Comparison of ENCODE assay signal across 15 cellular contexts in the genomic region with DNA sequence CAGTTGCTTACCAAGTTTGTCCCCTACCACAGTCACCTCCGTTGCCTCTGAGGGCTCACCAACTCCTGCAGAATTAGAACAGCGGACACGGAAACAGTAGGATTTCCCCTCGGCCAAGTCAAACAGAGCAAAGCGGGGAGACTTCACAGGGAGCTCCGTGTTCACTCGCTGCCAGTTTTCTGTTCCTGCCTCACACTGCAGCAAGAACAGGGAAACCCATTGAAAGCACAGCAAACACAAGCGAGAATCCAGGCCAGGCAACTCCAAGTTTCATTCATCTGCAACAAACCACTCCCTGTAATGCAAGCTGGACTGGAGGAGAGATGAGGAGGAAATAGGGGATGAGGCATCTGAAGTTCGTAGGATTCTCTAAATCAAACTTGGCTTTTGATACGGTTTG.
"Had no signal": no experiment of that assay in that cellular context is flagged by ENCODE, and none has a peak within 500 bp of the region (broad histone marks: within the 10 kb centered on the region; RNA-seq: fewer than 3 reads in every experiment).

No MANE protein-coding gene starts in this region.

- ATAC-seq: activated CD4-positive, CD25-positive, alpha-beta regulatory T cell treated with anti-CD3 and anti-CD28 coated beads, Interleukin-2, amount 50 U/mL, for 24 hours; activated T-helper 17 cell treated with anti-CD3 and anti-CD28 coated beads, Interleukin-2, amount 50 U/mL, for 72 hours; left lung; natural killer cell treated with Interleukin-12 subunit alpha and Interleukin-12 subunit beta and Interleukin-15 and Interleukin-18, amount 100 ng/mL, for 72 hours; pancreas; stimulated activated effector memory CD8-positive, alpha-beta T cell treated with anti-CD3 and anti-CD28 coated beads, Interleukin-12 subunit alpha, Interleukin-12 subunit beta, amount 100 ng/mL, for 72 hours had no signal

- H3K27me3 ChIP-seq: left lung, pancreas, tibial nerve had no signal

- H3K9me3 ChIP-seq: left lung, pancreas, tibial nerve had no signal

- DNase-seq: activated CD4-positive, alpha-beta T cell treated with anti-CD3 and anti-CD28 coated beads, Interleukin-2, amount 50 U/mL, for 4 hours; activated naive CD4-positive, alpha-beta T cell treated with Interleukin-2 at 50 U/mL for 16 hours; activated T-cell treated with anti-CD3 and anti-CD28 coated beads for 4 hours; aorta; effector memory CD4-positive, alpha-beta T cell; foreskin melanocyte; left lung; mesendoderm; pancreas had no signal

- H3K4me1 ChIP-seq: left lung, tibial nerve had no signal

- H3K27ac ChIP-seq: left lung, pancreas had no signal

- H3K36me3 ChIP-seq: left lung, pancreas, tibial nerve had no signal

- H3K4me1 Mint-ChIP-seq: activated T-helper 17 cell treated with anti-CD3 and anti-CD28 coated beads, Interleukin-2, amount 50 U/mL, for 72 hours; stimulated activated effector memory CD8-positive, alpha-beta T cell treated with anti-CD3 and anti-CD28 coated beads, Interleukin-12 subunit alpha, Interleukin-12 subunit beta, amount 100 ng/mL, for 72 hours had no signal

- H3K27me3 Mint-ChIP-seq: natural killer cell treated with Interleukin-12 subunit alpha and Interleukin-12 subunit beta and Interleukin-15 and Interleukin-18, amount 100 ng/mL, for 72 hours had no signal

- H3K4me3 Mint-ChIP-seq: activated T-helper 17 cell treated with anti-CD3 and anti-CD28 coated beads, Interleukin-2, amount 50 U/mL, for 72 hours; natural killer cell treated with Interleukin-12 subunit alpha and Interleukin-12 subunit beta and Interleukin-15 and Interleukin-18, amount 100 ng/mL, for 72 hours; stimulated activated effector memory CD8-positive, alpha-beta T cell treated with anti-CD3 and anti-CD28 coated beads, Interleukin-12 subunit alpha, Interleukin-12 subunit beta, amount 100 ng/mL, for 72 hours had no signal

- H3K27ac Mint-ChIP-seq: activated T-helper 17 cell treated with anti-CD3 and anti-CD28 coated beads, Interleukin-2, amount 50 U/mL, for 72 hours; natural killer cell treated with Interleukin-12 subunit alpha and Interleukin-12 subunit beta and Interleukin-15 and Interleukin-18, amount 100 ng/mL, for 72 hours; stimulated activated effector memory CD8-positive, alpha-beta T cell treated with anti-CD3 and anti-CD28 coated beads, Interleukin-12 subunit alpha, Interleukin-12 subunit beta, amount 100 ng/mL, for 72 hours had no signal

- H3K9me3 Mint-ChIP-seq: activated T-helper 17 cell treated with anti-CD3 and anti-CD28 coated beads, Interleukin-2, amount 50 U/mL, for 72 hours; natural killer cell treated with Interleukin-12 subunit alpha and Interleukin-12 subunit beta and Interleukin-15 and Interleukin-18, amount 100 ng/mL, for 72 hours; stimulated activated effector memory CD8-positive, alpha-beta T cell treated with anti-CD3 and anti-CD28 coated beads, Interleukin-12 subunit alpha, Interleukin-12 subunit beta, amount 100 ng/mL, for 72 hours had no signal

- FAIRE-seq: keratinocyte, pancreas had no signal

- H3K4me3 ChIP-seq: left lung, pancreas, tibial nerve had no signal

- H3K36me3 Mint-ChIP-seq: natural killer cell treated with Interleukin-12 subunit alpha and Interleukin-12 subunit beta and Interleukin-15 and Interleukin-18, amount 100 ng/mL, for 72 hours; stimulated activated effector memory CD8-positive, alpha-beta T cell treated with anti-CD3 and anti-CD28 coated beads, Interleukin-12 subunit alpha, Interleukin-12 subunit beta, amount 100 ng/mL, for 72 hours had no signal
